ENCODE assay signal across 8 cellular contexts in the genomic region with DNA sequence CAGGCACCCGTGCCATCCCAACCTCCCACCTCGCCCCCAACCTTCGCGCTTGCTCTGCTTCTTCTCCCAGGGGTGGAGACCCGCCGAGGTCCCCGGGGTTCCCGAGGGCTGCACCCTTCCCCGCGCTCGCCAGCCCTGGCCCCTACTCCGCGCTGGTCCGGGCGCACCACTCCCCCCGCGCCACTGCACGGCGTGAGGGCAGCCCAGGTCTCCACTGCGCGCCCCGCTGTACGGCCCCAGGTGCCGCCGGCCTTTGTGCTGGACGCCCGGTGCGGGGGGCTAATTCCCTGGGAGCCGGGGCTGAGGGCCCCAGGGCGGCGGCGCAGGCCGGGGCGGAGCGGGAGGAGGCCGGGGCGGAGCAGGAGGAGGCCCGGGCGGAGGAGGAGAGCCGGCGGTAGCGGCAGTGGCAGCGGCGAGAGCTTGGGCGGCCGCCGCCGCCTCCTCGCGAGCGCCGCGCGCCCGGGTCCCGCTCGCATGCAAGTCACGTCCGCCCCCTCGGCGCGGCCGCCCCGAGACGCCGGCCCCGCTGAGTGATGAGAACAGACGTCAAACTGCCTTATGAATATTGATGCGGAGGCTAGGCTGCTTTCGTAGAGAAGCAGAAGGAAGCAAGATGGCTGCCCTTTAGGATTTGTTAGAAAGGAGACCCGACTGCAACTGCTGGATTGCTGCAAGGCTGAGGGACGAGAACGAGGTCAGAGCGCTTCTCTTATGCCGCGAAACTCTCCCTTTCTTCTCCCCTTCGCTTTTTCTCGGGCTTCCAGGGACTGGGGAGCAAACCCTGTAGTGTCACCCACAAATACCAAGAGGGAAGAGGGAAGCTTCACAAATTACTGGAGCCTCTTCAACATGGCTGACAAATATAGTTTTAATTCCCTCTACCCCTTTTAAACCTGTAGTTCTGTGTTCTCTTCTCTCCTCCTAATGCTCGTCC. TPM values are rescaled to one million over a fixed set of nuclear protein-coding genes. Genes with fewer than 3 reads are reported as not detected.
DNase-seq lines count a peak whose midpoint lies in the region; ATAC-seq and TF ChIP-seq lines count a peak whose summit lies in the region.

A gene (plus strand): TSS at position 591 of the 934 bp plus-strand sequence. CDS start 87,067 bp downstream, outside the sequence.

- 0 to 1% (median 0%) methylated on average over 74 to 79 of the region's 79 CpGs for WGBS in ovary, 3 donors

- H3K4me3 ChIP-seq in GM12864 (ENCODE audit: low read depth, low read length) (peak within 1 kb of the TSS; percentile 89), SU-DHL-6 (ENCODE audit: insufficient read depth, low read length, poor library complexity, severe bottlenecking) (peak within 1 kb of the TSS; percentile 73), ovary (peak within 1 kb of the TSS; percentile 53), thoracic aorta (peak within 1 kb of the TSS; percentile 94)

- TF ChIP-seq EP300 in ovary (IDR thresholded peaks at IDR 0.05): no peak

- H3K36me3 ChIP-seq in SU-DHL-6 (ENCODE audit: low read length) (no peaks in the 10 kb centered on the region), ovary (no peaks in the 10 kb centered on the region), thoracic aorta (no peaks in the 10 kb centered on the region)

- no peaks in the 10 kb centered on the region for H3K27me3 Mint-ChIP-seq in activated naive CD8-positive, alpha-beta T cell treated with anti-CD3 and anti-CD28 coated beads, Interleukin-2, amount 10 ng/mL, durations not matched to agents 7 days and 5 days

- H3K27ac Mint-ChIP-seq in activated naive CD8-positive, alpha-beta T cell treated with anti-CD3 and anti-CD28 coated beads, Interleukin-2, amount 10 ng/mL, durations not matched to agents 7 days and 5 days: peak within 1 kb of the TSS; percentile 99

- H3K36me3 Mint-ChIP-seq in activated naive CD8-positive, alpha-beta T cell treated with anti-CD3 and anti-CD28 coated beads, Interleukin-2, amount 10 ng/mL, durations not matched to agents 7 days and 5 days: peaks cover 11% of the 10 kb centered on the region

- no peaks in the 10 kb centered on the region for H3K9me2 ChIP-seq in SU-DHL-6 (replicated peaks; ENCODE audit: insufficient read depth, low read length)

- TF ChIP-seq CTCF in GM12864 (IDR thresholded peaks at IDR 0.05; ENCODE audit: low read depth, low read length, missing control alignments) (peak; percentile 11), SU-DHL-6 (IDR thresholded peaks at IDR 0.05; ENCODE audit: insufficient read depth, low read length, poor library complexity, severe bottlenecking) (no peak), ovary (IDR thresholded peaks at IDR 0.05) (peak in 1 of 3 donors; percentile 9), thoracic aorta (IDR thresholded peaks at IDR 0.05) (peak; percentile 25)

- no peaks in the 10 kb centered on the region for H3K79me2 ChIP-seq in SU-DHL-6 (ENCODE audit: insufficient read depth, low read length)

- H3K4me2 ChIP-seq in SU-DHL-6 (ENCODE audit: low read depth, low read length, poor library complexity, severe bottlenecking): peak within 1 kb of the TSS; percentile 87

- H2AFZ ChIP-seq in SU-DHL-6 (ENCODE audit: low read depth, low read length, severe bottlenecking): peak within 1 kb of the TSS; percentile 92

- intact Hi-C loops in Right ventricle myocardium inferior (cut with DNase I) (loop anchor here (2.0 kb wide), 2 partner anchors 94 to 324 kb away; no protein-coding TSS in a partner anchor), ovary (cut with DNase I) (loop anchor here in 2 of 4 donors (5.0 kb wide), 1 partner anchor 326 kb away; a partner anchor contains a TSS)

- no peak for TF ChIP-seq POLR2A in ovary (IDR thresholded peaks at IDR 0.05)

- H3K4me1 ChIP-seq in ovary (ENCODE audit: insufficient read depth) (peaks cover 8% of the 10 kb centered on the region), thoracic aorta (ENCODE audit: control insufficient read depth in 1 of 2, low read depth in 2 of 2) (peaks cover 23 to 24% of the 10 kb centered on the region in 2 donors)

- peak within 1 kb of the TSS; percentile 95 for H3K4me3 Mint-ChIP-seq in activated naive CD8-positive, alpha-beta T cell treated with anti-CD3 and anti-CD28 coated beads, Interleukin-2, amount 10 ng/mL, durations not matched to agents 7 days and 5 days

- no peaks in the 10 kb centered on the region for H4K20me1 ChIP-seq in SU-DHL-6 (ENCODE audit: low read depth, low read length)

- no peaks in the 10 kb centered on the region for H3K9me3 ChIP-seq in SU-DHL-6 (ENCODE audit: insufficient read depth, low read length)
- no peaks in the 10 kb centered on the region for H3K9me3 ChIP-seq in ovary
- H3K9me3 ChIP-seq in thoracic aorta: no peaks in the 10 kb centered on the region

- no peaks in the 10 kb centered on the region for H3F3A ChIP-seq in SU-DHL-6 (ENCODE audit: insufficient read depth)

- H3K27ac ChIP-seq in SU-DHL-6 (ENCODE audit: low read depth, low read length) (no peak within 1 kb of the TSS), ovary (peak within 1 kb of the TSS; percentile 77 to 83), thoracic aorta (peak within 1 kb of the TSS; percentile 68 to 79)

- no peaks in the 10 kb centered on the region for H3K9me3 Mint-ChIP-seq in activated naive CD8-positive, alpha-beta T cell treated with anti-CD3 and anti-CD28 coated beads, Interleukin-2, amount 10 ng/mL, durations not matched to agents 7 days and 5 days

- ATAC-seq in HG02623 (IDR thresholded peaks at IDR 0.05; ENCODE audit: unreplicated experiment): peak; percentile 87
- peak; percentile 93 for ATAC-seq in activated naive CD8-positive, alpha-beta T cell treated with anti-CD3 and anti-CD28 coated beads, Interleukin-2, amount 10 ng/mL, durations not matched to agents 7 days and 5 days (ENCODE audit: low read depth)
- peak; percentile 88 for ATAC-seq in Right ventricle myocardium inferior
- peak; percentile 65 for ATAC-seq in thoracic aorta (ENCODE audit: insufficient number of reproducible peaks, low FRiP score, low read depth)

- POLR2A ChIA-PET in activated naive CD8-positive, alpha-beta T cell treated with anti-CD3 and anti-CD28 coated beads, Interleukin-2, amount 10 ng/mL, durations not matched to agents 7 days and 5 days (lab: Charles Lee): interaction anchor here (1.0 to 2.0 kb wide), 7 partner anchors 88 to 329 kb away, joined by 3 to 17 read pairs (median 9); a partner anchor contains a TSS

- peak within 1 kb of the TSS; percentile 68 for H3K9ac ChIP-seq in SU-DHL-6 (ENCODE audit: low read length)

- H3K27me3 ChIP-seq in SU-DHL-6 (ENCODE audit: low read length) (no peaks in the 10 kb centered on the region), ovary (no peaks in the 10 kb centered on the region), thoracic aorta (replicated peaks; ENCODE audit: insufficient read depth) (no peaks in the 10 kb centered on the region)

- H3K4me1 Mint-ChIP-seq in activated naive CD8-positive, alpha-beta T cell treated with anti-CD3 and anti-CD28 coated beads, Interleukin-2, amount 10 ng/mL, durations not matched to agents 7 days and 5 days: peaks cover 24% of the 10 kb centered on the region

- DNase-seq in GM12864 (ENCODE audit: low read depth) (peak; percentile 74), NCI-H1092 treated with DMSO at 0.1 percent for 48 hours (lab: John Stamatoyannopoulos, UW) (peak; percentile 91), Right ventricle myocardium inferior (ENCODE audit: missing footprints) (peak; percentile 94), ovary (peak; percentile 43 to 73 (median 60)), thoracic aorta (ENCODE audit: low spot score) (peak; percentile 51)
- DNase-seq in activated naive CD8-positive, alpha-beta T cell treated with anti-CD3 and anti-CD28 coated beads, Interleukin-2, amount 10 ng/mL, durations not matched to agents 7 days and 5 days: peak; percentile 84

RNA-seq across cellular contexts. Expression of the gene that starts here (rescaled TPM):
- total RNA-seq in activated naive CD8-positive, alpha-beta T cell treated with anti-CD3 and anti-CD28 coated beads, Interleukin-2, amount 10 ng/mL, durations not matched to agents 7 days and 5 days: 10 to 100 TPM; 29.2 to 31.4 TPM
- total RNA-seq in Right ventricle myocardium inferior (12.1 TPM), ovary (10 to 100 TPM; 11.4 to 20.8 (median 17.9) TPM), thoracic aorta (10 to 100 TPM; 23.6 to 31.7 TPM)
- polyA plus RNA-seq in ovary: 1 to 10 TPM; 3.7 to 9.0 TPM
